ENCODE assay signal across 27 cellular contexts in genomic region chr4:712916-713632, GRCh38. TPM values are rescaled to one million over a fixed set of nuclear protein-coding genes. Genes with fewer than 3 reads are reported as not detected.
DNase-seq lines count a peak whose midpoint lies in the region; ATAC-seq, FAIRE-seq and TF ChIP-seq lines count a peak whose summit lies in the region.
"Had no signal": no experiment of that assay in that cellular context is flagged by ENCODE, and none has a peak within 500 bp of the region (broad histone marks: within the 10 kb centered on the region; RNA-seq: fewer than 3 reads in every experiment).

No MANE protein-coding gene starts in this region.

- peak overlapping the region; percentile 34 for H2AK5ac ChIP-seq in neuronal stem cell (ENCODE audit: low read depth, low read length)

- POLR2A ChIA-PET in K562 (lab: Yijun Ruan, JAX), result no interaction called here

- H2BK15ac ChIP-seq in neuronal stem cell (ENCODE audit: low read length), result no peak overlapping the region

- no peaks in the 10 kb centered on the region for H3K9me1 ChIP-seq in K562 (ENCODE audit: control insufficient read depth, insufficient read depth, low read length)

- peak overlapping the region; percentile 48 for H3K23ac ChIP-seq in neuronal stem cell (ENCODE audit: low read depth, low read length, poor library complexity)

- H3K14ac ChIP-seq in neuronal stem cell (ENCODE audit: low read length), result no peak overlapping the region

- H3K4ac ChIP-seq in neuronal stem cell (ENCODE audit: low read length), result no peak overlapping the region

- BruUV-seq in K562 (replicated peaks; lab: Mats Ljungman, UMichigan), result no TSS peak

- intact Hi-C loops in right cardiac atrium (cut with DNase I) (no loop called here), left ventricle myocardium superior (cut with micrococcal nuclease) (no loop called here), K562 (cut with micrococcal nuclease) (no loop called here), left colon (cut with DNase I, micrococcal nuclease) (no loop called here)

- H3K36me3 ChIP-seq in Loucy (ENCODE audit: insufficient read depth, low read length) (no peaks in the 10 kb centered on the region), K562 (ENCODE audit: control insufficient read depth, insufficient read depth, low read length) (peaks cover 31% of the 10 kb centered on the region; the same call in 2 of the 3 replicates), neuronal stem cell (replicated peaks in 1 of 2; ENCODE audit: control insufficient read depth in 2 of 2, insufficient read depth in 2 of 2, low read length in 2 of 2) (peaks cover 16 to 56% of the 10 kb centered on the region in 2 donors)

- CTCF ChIA-PET in K562 (lab: Yijun Ruan, JAX; ENCODE audit: low intra/inter-chr PET ratio), result no interaction called here

- H3K4me2 ChIP-seq in Loucy (ENCODE audit: low read depth, low read length, poor library complexity, severe bottlenecking) (peak overlapping the region; percentile 5), K562 (ENCODE audit: insufficient read depth, low read length) (no peak overlapping the region), neuronal stem cell (ENCODE audit: insufficient read depth, low read length, poor library complexity, severe bottlenecking) (no peak overlapping the region)

- H3K27ac ChIP-seq in right cardiac atrium (ENCODE audit: low read length) (no peak overlapping the region), K562 (ENCODE audit: extremely low read depth, low read depth, low read length) (no peak overlapping the region), neuronal stem cell (replicated peaks; ENCODE audit: low read length) (no peak overlapping the region)

- H4K20me1 ChIP-seq in Loucy (ENCODE audit: insufficient read depth, low read length, poor library complexity, severe bottlenecking) (peaks cover 47% of the 10 kb centered on the region), K562 (replicated peaks; ENCODE audit: control insufficient read depth, insufficient read depth, low read length) (no peaks in the 10 kb centered on the region)

- H3K9ac ChIP-seq in Loucy (ENCODE audit: low read depth, low read length, poor library complexity, severe bottlenecking) (no peak overlapping the region), K562 (ENCODE audit: insufficient read depth in 1 of 2, low read depth in 2 of 2, low read length in 2 of 2) (peak overlapping the region in 1 of 2 experiments; percentile 35; a peak in 1 of 4 replicates), neuronal stem cell (ENCODE audit: low read depth, low read length, poor library complexity) (no peak overlapping the region)

- WGBS in right cardiac atrium, result 89% methylated on average over 9 of the region's 9 CpGs
- 93% methylated on average over 5 of the region's 9 CpGs for WGBS in K562 (ENCODE audit: insufficient coverage, low coverage, missing lambda C conversion rate)
- no CpG with 5 or more reads among the region's 9 CpGs for WGBS in neuronal stem cell (ENCODE audit: extremely low coverage in 2 of 2, insufficient read length in 2 of 2, insufficient replicate concordance in 1 of 2), 2 donors

- peaks cover 77% of the 10 kb centered on the region for H3K79me2 ChIP-seq in Loucy (ENCODE audit: insufficient read depth, low read length)
- peaks cover 78% of the 10 kb centered on the region for H3K79me2 ChIP-seq in K562 (ENCODE audit: control insufficient read depth, insufficient read depth, low read length)

- in situ Hi-C loops in K562 (cut with MboI), result no loop called here

- H3K18ac ChIP-seq in neuronal stem cell (ENCODE audit: low read length), result no peak overlapping the region

- H3K79me1 ChIP-seq in neuronal stem cell (ENCODE audit: low read depth, low read length), result peaks cover 40% of the 10 kb centered on the region

- H3F3A ChIP-seq in Loucy (ENCODE audit: low read depth), result no peaks in the 10 kb centered on the region

- TF ChIP-seq RAD21 in K562 (CRISPR knock-in tag; conservative IDR thresholded peaks at IDR 0.05 in 1 of 2, IDR thresholded peaks at IDR 0.05 in 1 of 2), result no peak

- no peak overlapping the region for H3K4me3 ChIP-seq in right cardiac atrium (ENCODE audit: low read length)
- no peak overlapping the region for H3K4me3 ChIP-seq in Loucy (ENCODE audit: low read length, poor library complexity, severe bottlenecking)
- H3K4me3 ChIP-seq in K562, result no peak overlapping the region
- no peak overlapping the region for H3K4me3 ChIP-seq in neuronal stem cell (ENCODE audit: low read length in 2 of 2)
- H3K4me3 ChIP-seq: HAP-1 had no signal

- H2BK5ac ChIP-seq in neuronal stem cell (ENCODE audit: low read length), result no peak overlapping the region

- H2BK120ac ChIP-seq in neuronal stem cell (ENCODE audit: low read depth, low read length), result no peak overlapping the region

- TF ChIP-seq POLR2A in K562 (conservative IDR thresholded peaks at IDR 0.05), result no peak

- TF ChIP-seq EP300 in K562 (IDR thresholded peaks at IDR 0.05; ENCODE audit: low read length), result no peak

- peak; percentile 25 to 32 for ATAC-seq in right cardiac atrium
- no peak for ATAC-seq in left ventricle myocardium superior
- ATAC-seq in K562, result no peak
- ATAC-seq in left colon, result no peak
- ATAC-seq in GM21825 (IDR thresholded peaks at IDR 0.05; ENCODE audit: unreplicated experiment), result no peak
- ATAC-seq: PC-3 had no signal

- no peak for FAIRE-seq in K562 (lab: Jason Lieb, UNC)

- TF ChIP-seq CTCF in Loucy (conservative IDR thresholded peaks at IDR 0.05; ENCODE audit: low read length) (no peak), K562 (IDR thresholded peaks at IDR 0.05 in 2 of 3, conservative IDR thresholded peaks at IDR 0.05 in 1 of 3; ENCODE audit: insufficient read depth in 2 of 3, low read depth in 1 of 3, low read length in 3 of 3) (no peak)

- no peak overlapping the region for H4K91ac ChIP-seq in neuronal stem cell (ENCODE audit: low read depth, low read length, poor library complexity)

- H2BK12ac ChIP-seq in neuronal stem cell (ENCODE audit: low read length), result no peak overlapping the region

- peaks cover 7% of the 10 kb centered on the region for H3K4me1 ChIP-seq in right cardiac atrium (ENCODE audit: control insufficient read depth, insufficient read depth, low read length)
- H3K4me1 ChIP-seq in Loucy (ENCODE audit: insufficient read depth, low read length, poor library complexity, severe bottlenecking), result peaks cover 25% of the 10 kb centered on the region
- peaks cover 0 to 27% of the 10 kb centered on the region in 2 experiments; a peak in 4 of 5 replicates for H3K4me1 ChIP-seq in K562 (replicated peaks in 1 of 2; ENCODE audit: control insufficient read depth in 2 of 2, insufficient read depth in 2 of 2, low read length in 2 of 2)
- H3K4me1 ChIP-seq in neuronal stem cell (ENCODE audit: control insufficient read depth in 2 of 2, insufficient read depth in 1 of 2, low read depth in 1 of 2, low read length in 2 of 2), result peaks cover 0 to under 1% of the 10 kb centered on the region in 2 donors

- H3K9me3 ChIP-seq in right cardiac atrium (ENCODE audit: control insufficient read depth, low read length) (no peaks in the 10 kb centered on the region), Loucy (ENCODE audit: insufficient read depth, low read depth, low read length) (no peaks in the 10 kb centered on the region), K562 (replicated peaks; ENCODE audit: control insufficient read depth, insufficient read depth, low read depth, low read length) (no peaks in the 10 kb centered on the region), neuronal stem cell (replicated peaks in 1 of 2; ENCODE audit: control insufficient read depth in 2 of 2, insufficient read depth in 1 of 2, low read depth in 1 of 2, low read length in 2 of 2) (peaks cover 6 to 29% of the 10 kb centered on the region in 2 donors)
- H3K9me3 ChIP-seq: HAP-1 had no signal

- peak in 1 of 3 donors; percentile 41 for DNase-seq in right cardiac atrium
- no peak for DNase-seq in left ventricle myocardium superior
- no peak for DNase-seq in K562 (ENCODE audit: extremely low read depth in 1 of 4, low spot score in 3 of 4)
- DNase-seq in neuronal stem cell (ENCODE audit: low spot score), result no peak
- no peak for DNase-seq in left colon
- DNase-seq in NCI-H774 (lab: John Stamatoyannopoulos, UW), result no peak
- DNase-seq: 8988T; ACHN; CD4-positive, alpha-beta T cell; DMS53; GOT3; Kasumi-1; NCI-H1105 treated with DMSO at 0.1 percent for 48 hours; NCI-H146; NCI-H1930; NCI-H2107; NCI-H524; NCI-H748 treated with DMSO at 0.1 percent for 48 hours; PC-3; SHP77 had no signal

- no peaks in the 10 kb centered on the region for H3K27me3 ChIP-seq in right cardiac atrium (ENCODE audit: control insufficient read depth, insufficient read depth)
- no peaks in the 10 kb centered on the region for H3K27me3 ChIP-seq in Loucy (ENCODE audit: insufficient read depth, low read length, poor library complexity, severe bottlenecking)
- H3K27me3 ChIP-seq in K562 (ENCODE audit: control insufficient read depth in 2 of 2, insufficient read depth in 2 of 2, low read length in 2 of 2), result no peaks in the 10 kb centered on the region
- H3K27me3 ChIP-seq in neuronal stem cell (ENCODE audit: control insufficient read depth in 3 of 3, insufficient read depth in 3 of 3, low read depth in 1 of 3, low read length in 3 of 3), result no peaks in the 10 kb centered on the region

- no peaks in the 10 kb centered on the region for H3K9me2 ChIP-seq in Loucy (replicated peaks; ENCODE audit: low read depth, low read length)

- H4K8ac ChIP-seq in neuronal stem cell (ENCODE audit: low read depth, low read length), result no peak overlapping the region

- no peak overlapping the region for H2AFZ ChIP-seq in Loucy (ENCODE audit: low read length)
- H2AFZ ChIP-seq in K562 (ENCODE audit: low read depth, low read length), result no peak overlapping the region
- no peak overlapping the region for H2AFZ ChIP-seq in neuronal stem cell (ENCODE audit: low read length)

RNA-seq across cellular contexts. Expression of gene PCGF3, which starts 7.4 kb away (rescaled TPM):
- total RNA-seq in right cardiac atrium (10 to 100 TPM; 25.0 to 28.6 (median 26.4) TPM), left ventricle myocardium superior (20.9 TPM), K562 (2014; rRNA removed) (31.3 and 39.9 TPM in 2 replicates), K562 (2014; rRNA removed; fragmentation: Illumina TruSeq; extraction: Trizol) (13.3 and 14.7 TPM in 2 replicates), K562 (2015; rRNA removed; fragmentation: Illumina TruSeq; extraction: Trizol) (19.1 and 20.3 TPM in 2 replicates), K562 (2021) (39.6 and 46.1 TPM in 2 replicates), left colon (10 to 100 TPM; 46.9 to 51.9 TPM)
- polyA plus RNA-seq in right cardiac atrium (30.1 TPM), K562 (2011; rRNA removed) (37.2 and 42.2 TPM in 2 replicates), K562 (2014; fragmentation: Illumina TruSeq; extraction: Trizol) (18.9 and 20.4 TPM in 2 replicates), K562 (2014; fragmentation: Nextera tagmentation; extraction: Ambion mirVana) (1 to 10 TPM; 2.6 to 4.3 TPM), K562 (2014; rRNA removed) (40.1 and 40.2 TPM in 2 replicates)
- total RNA-seq in K562 (2011; cell fraction: chromatin; rRNA removed; ENCODE audit: low replicate concordance), result 122 and 175 TPM in 2 replicates
- total RNA-seq in K562 (2011; cell fraction: nucleolus; rRNA removed), result 123 and 128 TPM in 2 replicates
- 119 and 129 TPM in 2 replicates for total RNA-seq in K562 (2011; cell fraction: nucleoplasm; rRNA removed)
- 35.7 and 39.0 TPM in 2 replicates for polyA plus RNA-seq in K562 (2011; cell fraction: cytosol; rRNA removed)
- 197 and 242 TPM in 2 replicates for polyA plus RNA-seq in K562 (2011; cell fraction: nucleus; rRNA removed)
- polyA plus RNA-seq in K562 (2012), result 22.9 and 34.4 TPM in 2 replicates
- 25.9 and 30.6 TPM in 2 replicates for polyA minus RNA-seq in K562 (2011; rRNA and poly(A)+ RNA removed)
- polyA minus RNA-seq in K562 (2011; cell fraction: cytosol; rRNA and poly(A)+ RNA removed), result 22.7 and 34.9 TPM in 2 replicates
- 74.0 and 79.4 TPM in 2 replicates for polyA minus RNA-seq in K562 (2011; cell fraction: nucleus; rRNA and poly(A)+ RNA removed)
- polyA plus RNA-seq in neuronal stem cell (2013, experiment 1 of 2), result 40.8 TPM
- polyA plus RNA-seq in neuronal stem cell (2013, experiment 2 of 2), result 42.5 TPM

RNA-seq across cellular contexts. Expression of gene SLC49A3, which starts 24.1 kb away (rescaled TPM):
- 10 to 100 TPM; 13.7 to 19.5 (median 16.9) TPM for total RNA-seq in right cardiac atrium
- 10.6 TPM for polyA plus RNA-seq in right cardiac atrium
- total RNA-seq in left ventricle myocardium superior, result 12.6 TPM
- total RNA-seq in K562 (2011; cell fraction: chromatin; rRNA removed; ENCODE audit: low replicate concordance), result not detected in 2 replicates
- total RNA-seq in K562 (2011; cell fraction: nucleolus; rRNA removed), result 0.39 TPM in 1 of 2 replicates, not detected in the other
- 0.61 TPM in 1 of 2 replicates, not detected in the other for total RNA-seq in K562 (2011; cell fraction: nucleoplasm; rRNA removed)
- total RNA-seq in K562 (2014; rRNA removed), result not detected in 2 replicates
- total RNA-seq in K562 (2014; rRNA removed; fragmentation: Illumina TruSeq; extraction: Trizol), result not detected in 2 replicates
- not detected in 2 replicates for total RNA-seq in K562 (2015; rRNA removed; fragmentation: Illumina TruSeq; extraction: Trizol)
- 0.24 and 0.29 TPM in 2 replicates for total RNA-seq in K562 (2021)
- polyA plus RNA-seq in K562 (2011; rRNA removed), result not detected in 2 replicates
- polyA plus RNA-seq in K562 (2011; cell fraction: cytosol; rRNA removed), result 0.03 and 0.22 TPM in 2 replicates
- 0.25 and 0.55 TPM in 2 replicates for polyA plus RNA-seq in K562 (2011; cell fraction: nucleus; rRNA removed)
- 0.21 and 0.30 TPM in 2 replicates for polyA plus RNA-seq in K562 (2012)
- not detected in 2 replicates for polyA plus RNA-seq in K562 (2014; fragmentation: Illumina TruSeq; extraction: Trizol)
- polyA plus RNA-seq in K562 (2014; fragmentation: Nextera tagmentation; extraction: Ambion mirVana), result not detected
- 0.18 and 0.41 TPM in 2 replicates for polyA plus RNA-seq in K562 (2014; rRNA removed)
- not detected in 2 replicates for polyA minus RNA-seq in K562 (2011; rRNA and poly(A)+ RNA removed)
- not detected in 2 replicates for polyA minus RNA-seq in K562 (2011; cell fraction: cytosol; rRNA and poly(A)+ RNA removed)
- not detected in 2 replicates for polyA minus RNA-seq in K562 (2011; cell fraction: nucleus; rRNA and poly(A)+ RNA removed)
- polyA plus RNA-seq in neuronal stem cell (2013, experiment 1 of 2), result 0.81 TPM
- polyA plus RNA-seq in neuronal stem cell (2013, experiment 2 of 2), result 0.57 TPM
- total RNA-seq in left colon, result 10 to 100 TPM; 10.7 to 15.8 TPM
- total RNA-seq: Daoy, G401, MCF 10A, PC-3, SK-MEL-5 had no signal

RNA-seq across cellular contexts. Expression of gene MYL5, which starts 38.7 kb away (rescaled TPM):
- total RNA-seq in right cardiac atrium (1 to 10 TPM; 4.0 to 6.0 (median 4.7) TPM), left ventricle myocardium superior (2.7 TPM), K562 (2014; rRNA removed) (4.9 and 6.2 TPM in 2 replicates), K562 (2014; rRNA removed; fragmentation: Illumina TruSeq; extraction: Trizol) (2.6 and 3.1 TPM in 2 replicates), K562 (2015; rRNA removed; fragmentation: Illumina TruSeq; extraction: Trizol) (5.1 and 5.9 TPM in 2 replicates), K562 (2021) (9.1 and 10.0 TPM in 2 replicates), left colon (10 to 100 TPM; 30.0 to 37.1 TPM)
- polyA plus RNA-seq in right cardiac atrium (3.8 TPM), K562 (2011; rRNA removed) (3.8 and 4.1 TPM in 2 replicates), K562 (2014; fragmentation: Illumina TruSeq; extraction: Trizol) (3.4 and 5.5 TPM in 2 replicates), K562 (2014; fragmentation: Nextera tagmentation; extraction: Ambion mirVana) (1 to 10 TPM; 1.4 TPM), K562 (2014; rRNA removed) (6.0 and 6.9 TPM in 2 replicates)
- total RNA-seq in K562 (2011; cell fraction: chromatin; rRNA removed; ENCODE audit: low replicate concordance), result 13.3 and 32.0 TPM in 2 replicates
- 19.7 and 19.9 TPM in 2 replicates for total RNA-seq in K562 (2011; cell fraction: nucleolus; rRNA removed)
- total RNA-seq in K562 (2011; cell fraction: nucleoplasm; rRNA removed), result 9.6 and 13.4 TPM in 2 replicates
- 2.8 TPM in 2 replicates for polyA plus RNA-seq in K562 (2011; cell fraction: cytosol; rRNA removed)
- 18.2 and 29.5 TPM in 2 replicates for polyA plus RNA-seq in K562 (2011; cell fraction: nucleus; rRNA removed)
- polyA plus RNA-seq in K562 (2012), result 9.3 and 13.7 TPM in 2 replicates
- polyA minus RNA-seq in K562 (2011; rRNA and poly(A)+ RNA removed), result 3.1 and 4.0 TPM in 2 replicates
- polyA minus RNA-seq in K562 (2011; cell fraction: cytosol; rRNA and poly(A)+ RNA removed), result 0.76 and 1.5 TPM in 2 replicates
- polyA minus RNA-seq in K562 (2011; cell fraction: nucleus; rRNA and poly(A)+ RNA removed), result 11.0 and 13.6 TPM in 2 replicates
- 4.1 TPM for polyA plus RNA-seq in neuronal stem cell (2013, experiment 1 of 2)
- polyA plus RNA-seq in neuronal stem cell (2013, experiment 2 of 2), result 3.9 TPM

RNA-seq across cellular contexts. Expression of gene ATP5ME, which starts 39.0 kb away (rescaled TPM):
- total RNA-seq in right cardiac atrium (100 to 1,000 TPM; 689 to 911 (median 734) TPM), left ventricle myocardium superior (1,128 TPM), K562 (2014; rRNA removed) (746 and 978 TPM in 2 replicates), K562 (2014; rRNA removed; fragmentation: Illumina TruSeq; extraction: Trizol) (839 and 887 TPM in 2 replicates), K562 (2015; rRNA removed; fragmentation: Illumina TruSeq; extraction: Trizol) (914 and 930 TPM in 2 replicates), K562 (2021) (509 and 535 TPM in 2 replicates), left colon (100 to 1,000 TPM; 383 to 496 TPM)
- polyA plus RNA-seq in right cardiac atrium (1,352 TPM), K562 (2011; rRNA removed) (573 and 595 TPM in 2 replicates), K562 (2014; fragmentation: Illumina TruSeq; extraction: Trizol) (632 and 822 TPM in 2 replicates), K562 (2014; fragmentation: Nextera tagmentation; extraction: Ambion mirVana) (1,000 to 10,000 TPM; 2,400 to 2,480 TPM), K562 (2014; rRNA removed) (987 and 1,053 TPM in 2 replicates)
- 72.8 and 88.6 TPM in 2 replicates for total RNA-seq in K562 (2011; cell fraction: chromatin; rRNA removed; ENCODE audit: low replicate concordance)
- total RNA-seq in K562 (2011; cell fraction: nucleolus; rRNA removed), result 122 and 189 TPM in 2 replicates
- total RNA-seq in K562 (2011; cell fraction: nucleoplasm; rRNA removed), result 125 and 130 TPM in 2 replicates
- 589 and 678 TPM in 2 replicates for polyA plus RNA-seq in K562 (2011; cell fraction: cytosol; rRNA removed)
- polyA plus RNA-seq in K562 (2011; cell fraction: nucleus; rRNA removed), result 222 and 265 TPM in 2 replicates
- polyA plus RNA-seq in K562 (2012), result 689 and 2,439 TPM in 2 replicates
- polyA minus RNA-seq in K562 (2011; rRNA and poly(A)+ RNA removed), result 147 and 173 TPM in 2 replicates
- polyA minus RNA-seq in K562 (2011; cell fraction: cytosol; rRNA and poly(A)+ RNA removed), result 96.7 and 103 TPM in 2 replicates
- 41.5 and 69.1 TPM in 2 replicates for polyA minus RNA-seq in K562 (2011; cell fraction: nucleus; rRNA and poly(A)+ RNA removed)
- polyA plus RNA-seq in neuronal stem cell (2013, experiment 1 of 2), result 966 TPM
- 911 TPM for polyA plus RNA-seq in neuronal stem cell (2013, experiment 2 of 2)

Comparison
In these comparisons a context has a peak if more than half of its experiments do, and no peak if none do; other contexts are left out.
1. ATAC-seq: peak in right cardiac atrium (2 of 2); none in left ventricle myocardium superior (single experiment), K562 (single experiment), left colon (single experiment) and GM21825 (single experiment).